15 cellular contexts compared by ENCODE assay signal in genomic region chr5:155471027-155471426, GRCh38.
DNase-seq lines count a peak whose midpoint lies in the region; ATAC-seq lines count a peak whose summit lies in the region.
"Had no signal": no experiment of that assay in that cellular context is flagged by ENCODE, and none has a peak within 500 bp of the region (broad histone marks: within the 10 kb centered on the region; RNA-seq: fewer than 3 reads in every experiment).

No MANE protein-coding gene starts in this region.

- peak; percentile 51 for DNase-seq in D341Med (ENCODE audit: low spot score)
- DNase-seq in HT-29 (ENCODE audit: low spot score): peak; percentile 11
- peak; percentile 40 for DNase-seq in NCI-H2171 (lab: John Stamatoyannopoulos, UW)
- DNase-seq in SHP77 (lab: John Stamatoyannopoulos, UW): peak; percentile 55 to 65
- DNase-seq in activated T-cell treated with anti-CD3 and anti-CD28 coated beads, Interleukin-2, amount 50 U/mL, for 72 hours: no peak
- DNase-seq in cortex of kidney (lab: John Stamatoyannopoulos, UW): no peak
- DNase-seq: activated CD4-positive, alpha-beta T cell treated with anti-CD3 and anti-CD28 coated beads for 36 hours; activated naive CD4-positive, alpha-beta T cell treated with anti-CD3 and anti-CD28 coated beads, Interleukin-2, amount 50 U/mL, for 16 hours; CD4-positive, CD25-positive, alpha-beta regulatory T cell; KBM-7; Right ventricle myocardium superior; stimulated activated CD4-positive, alpha-beta T cell treated with anti-CD3 and anti-CD28 coated beads, Interleukin-1b, Interleukin-23, amount 100 ng/mL, for 48 hours had no signal

- no peak for ATAC-seq in activated T-cell treated with anti-CD3 and anti-CD28 coated beads, Interleukin-2, amount 50 U/mL, for 72 hours (replicated peaks in 1 of 2)
- no peak for ATAC-seq in GM21447 (IDR thresholded peaks at IDR 0.05; ENCODE audit: unreplicated experiment)
- ATAC-seq: activated CD4-positive, alpha-beta T cell treated with anti-CD3 and anti-CD28 coated beads for 36 hours had no signal

- H3K27me3 Mint-ChIP-seq in activated T-cell treated with anti-CD3 and anti-CD28 coated beads, Interleukin-2, amount 50 U/mL, for 72 hours (ENCODE audit: low read depth): peaks cover 9% of the 10 kb centered on the region
- H3K27me3 Mint-ChIP-seq: memory B cell had no signal

- no peaks in the 10 kb centered on the region for H3K36me3 Mint-ChIP-seq in activated T-cell treated with anti-CD3 and anti-CD28 coated beads, Interleukin-2, amount 50 U/mL, for 72 hours (ENCODE audit: insufficient read depth in 2 of 2)
- H3K36me3 Mint-ChIP-seq: CD4-positive, CD25-positive, alpha-beta regulatory T cell; memory B cell had no signal

- H3K4me3 Mint-ChIP-seq in activated T-cell treated with anti-CD3 and anti-CD28 coated beads, Interleukin-2, amount 50 U/mL, for 72 hours: no peak overlapping the region
- H3K4me3 Mint-ChIP-seq: activated CD4-positive, alpha-beta T cell treated with anti-CD3 and anti-CD28 coated beads for 36 hours; activated T-helper 1 cell treated with anti-CD3 and anti-CD28 coated beads, Interleukin-12 subunit alpha, Interleukin-12 subunit beta, Interleukin-2, Interleukin-4 antibody, amounts not matched to agents 30 ng/mL and 10 ng/mL and 1 ng/mL, durations not matched to agents 14 hours and 24 hours and 36 hours; CD4-positive, CD25-positive, alpha-beta regulatory T cell; memory B cell had no signal

- peaks cover under 1 to 3% of the 10 kb centered on the region in 2 donors for H3K9me3 Mint-ChIP-seq in activated T-cell treated with anti-CD3 and anti-CD28 coated beads, Interleukin-2, amount 50 U/mL, for 72 hours
- H3K9me3 Mint-ChIP-seq: activated T-helper 1 cell treated with anti-CD3 and anti-CD28 coated beads, Interleukin-12 subunit alpha, Interleukin-12 subunit beta, Interleukin-2, Interleukin-4 antibody, amounts not matched to agents 30 ng/mL and 10 ng/mL and 1 ng/mL, durations not matched to agents 14 hours and 24 hours and 36 hours; memory B cell had no signal

- no peak overlapping the region for H3K27ac Mint-ChIP-seq in activated T-cell treated with anti-CD3 and anti-CD28 coated beads, Interleukin-2, amount 50 U/mL, for 72 hours
- H3K27ac Mint-ChIP-seq: activated CD4-positive, alpha-beta T cell treated with anti-CD3 and anti-CD28 coated beads for 36 hours; activated T-helper 1 cell treated with anti-CD3 and anti-CD28 coated beads, Interleukin-12 subunit alpha, Interleukin-12 subunit beta, Interleukin-2, Interleukin-4 antibody, amounts not matched to agents 30 ng/mL and 10 ng/mL and 1 ng/mL, durations not matched to agents 14 hours and 24 hours and 36 hours; CD4-positive, CD25-positive, alpha-beta regulatory T cell; memory B cell had no signal

- H3K4me1 Mint-ChIP-seq in activated T-cell treated with anti-CD3 and anti-CD28 coated beads, Interleukin-2, amount 50 U/mL, for 72 hours (ENCODE audit: low read depth): no peaks in the 10 kb centered on the region
- H3K4me1 Mint-ChIP-seq: activated CD4-positive, alpha-beta T cell treated with anti-CD3 and anti-CD28 coated beads for 36 hours; CD4-positive, CD25-positive, alpha-beta regulatory T cell; memory B cell had no signal

Comparison
In these comparisons a context has a peak if more than half of its experiments do, and no peak if none do; other contexts are left out.
1. DNase-seq: peak in D341Med (single experiment), HT-29 (single experiment), NCI-H2171 (single experiment) and SHP77 (2 of 2); none in activated T-cell treated with anti-CD3 and anti-CD28 coated beads, Interleukin-2, amount 50 U/mL, for 72 hours (0 of 2) and cortex of kidney (single experiment).